Comparison of ENCODE assay signal across 9 cellular contexts in genomic region chr11:20363500-20364411, GRCh38. TPM values are rescaled to one million over a fixed set of nuclear protein-coding genes. Genes with fewer than 3 reads are reported as not detected.
DNase-seq lines count a peak whose midpoint lies in the region; ATAC-seq and TF ChIP-seq lines count a peak whose summit lies in the region.
"Had no signal": no experiment of that assay in that cellular context is flagged by ENCODE, and none has a peak within 500 bp of the region (broad histone marks: within the 10 kb centered on the region; RNA-seq: fewer than 3 reads in every experiment).

TSS of gene HTATIP2 (plus strand) at chr11:20363714. CDS start at chr11:20364238, 524 bp downstream.

- H3K9me3 ChIP-seq in mucosa of rectum (ENCODE audit: control insufficient read depth in 2 of 2, low read length in 2 of 2), result no peaks in the 10 kb centered on the region

- peak; percentile 80 for TF ChIP-seq POLR2A in erythroblast (IDR thresholded peaks at IDR 0.05; ENCODE audit: low read length)

- H3K27me3 ChIP-seq in mucosa of rectum (ENCODE audit: control insufficient read depth in 2 of 2, insufficient read depth in 2 of 2, low read length in 2 of 2), result no peaks in the 10 kb centered on the region

- H3K36me3 ChIP-seq in mucosa of rectum (ENCODE audit: control insufficient read depth in 2 of 2, insufficient read depth in 2 of 2, low read length in 2 of 2), result peaks cover 2 to 4% of the 10 kb centered on the region in 2 donors

- H3K4me3 ChIP-seq in mucosa of rectum (ENCODE audit: low read length in 2 of 2), result peak within 1 kb of the TSS; percentile 73 to 88

- H3K27ac ChIP-seq in mucosa of rectum (ENCODE audit: low read depth in 2 of 2, low read length in 2 of 2), result peak within 1 kb of the TSS; percentile 91 to 92
- H3K27ac ChIP-seq: C4-2B had no signal

- DNase-seq in NCI-H2081 (lab: John Stamatoyannopoulos, UW), result peak; percentile 24 to 41
- DNase-seq in NCI-H2081 treated with DMSO at 0.1 percent for 48 hours (lab: John Stamatoyannopoulos, UW), result no peak
- peak; percentile 51 for DNase-seq in NCI-H460 (ENCODE audit: extremely low read depth, low read depth)
- DNase-seq in activated T-cell treated with anti-CD3 and anti-CD28 coated beads for 4 hours, result peak; percentile 67
- peak; percentile 85 to 86 for DNase-seq in erythroblast (lab: John Stamatoyannopoulos, UW)
- DNase-seq in stimulated activated CD8-positive, alpha-beta memory T cell treated with anti-CD3 and anti-CD28 coated beads, Interleukin-4, amount 100 ng/mL, for 4 hours (ENCODE audit: low read depth in 2 of 2, low spot score in 1 of 2), result peak; percentile 31 to 62

- peaks cover 2 to 24% of the 10 kb centered on the region in 2 donors for H3K4me1 ChIP-seq in mucosa of rectum (ENCODE audit: control insufficient read depth in 2 of 2, insufficient read depth in 2 of 2, low read length in 2 of 2)

- H3K9ac ChIP-seq in mucosa of rectum (ENCODE audit: low read depth in 1 of 2, low read length in 2 of 2), result peak within 1 kb of the TSS; percentile 83 to 97

- peak; percentile 88 for ATAC-seq in HG02973 (IDR thresholded peaks at IDR 0.05; ENCODE audit: unreplicated experiment)

RNA-seq across cellular contexts. Expression of gene HTATIP2, which starts in this region (rescaled TPM):
- 149 and 199 TPM in 2 replicates for total RNA-seq in NCI-H460 (2014; rRNA removed; shearing (Covaris generic))
- polyA plus RNA-seq in NCI-H460 (2014; cell fraction: nucleus; rRNA removed), result 59.6 and 86.9 TPM in 2 replicates
